ENCODE assay signal across 21 cellular contexts in genomic region chrX:2408856-2409255, GRCh38.
DNase-seq lines count a peak whose midpoint lies in the region; ATAC-seq and TF ChIP-seq lines count a peak whose summit lies in the region.
"Had no signal": no experiment of that assay in that cellular context is flagged by ENCODE, and none has a peak within 500 bp of the region (broad histone marks: within the 10 kb centered on the region; RNA-seq: fewer than 3 reads in every experiment).

No MANE protein-coding gene starts in this region.

- ATAC-seq in gastrocnemius medialis (no peak), GM18861 (IDR thresholded peaks at IDR 0.05; ENCODE audit: unreplicated experiment) (no peak)
- ATAC-seq: A549; CD8-positive, alpha-beta T cell; GM12878 had no signal

- H3K27ac ChIP-seq in neural cell (ENCODE audit: low read length) (peak overlapping the region; percentile 81), gastrocnemius medialis (peak overlapping the region in 3 of 4 donors; percentile 57 to 88 (median 73))
- no peak overlapping the region for H3K27ac ChIP-seq in effector memory CD4-positive, alpha-beta T cell (ENCODE audit: insufficient read depth, low read length, poor library complexity, severe bottlenecking)
- H3K27ac ChIP-seq: 22Rv1; BLaER1 treated with 17β-estradiol and CSF1 and Interleukin-3, amounts not matched to agents 10 nM and 100 nM; C4-2B had no signal

- no peaks in the 10 kb centered on the region for H3F3A ChIP-seq in neural cell (ENCODE audit: insufficient read depth, low read length, poor library complexity, severe bottlenecking)

- H3K4me1 Mint-ChIP-seq in Caco-2 (ENCODE audit: low read depth, unreplicated experiment): peaks cover 22% of the 10 kb centered on the region

- H3K9me3 Mint-ChIP-seq in Caco-2 (ENCODE audit: unreplicated experiment): no peaks in the 10 kb centered on the region
- H3K9me3 Mint-ChIP-seq: CD4-positive, alpha-beta T cell had no signal

- peak; percentile 47 for TF ChIP-seq RAD21 in neural cell (conservative IDR thresholded peaks at IDR 0.05)

- no peak for TF ChIP-seq POLR2A in gastrocnemius medialis (IDR thresholded peaks at IDR 0.05)

- peaks cover 6% of the 10 kb centered on the region for H3K36me3 ChIP-seq in Caco-2 (ENCODE audit: control insufficient read depth, insufficient read depth, low read length)
- H3K36me3 ChIP-seq in neural cell (ENCODE audit: insufficient read depth, low read length): no peaks in the 10 kb centered on the region
- H3K36me3 ChIP-seq in gastrocnemius medialis: no peaks in the 10 kb centered on the region
- H3K36me3 ChIP-seq in effector memory CD4-positive, alpha-beta T cell (ENCODE audit: control insufficient read depth, insufficient read depth, low read length): peaks cover 5% of the 10 kb centered on the region

- CTCF ChIA-PET in Caco-2 (lab: Charles Lee): no interaction called here

- POLR2A ChIA-PET in Caco-2 (lab: Charles Lee): no interaction called here

- no TSS peak for BruUV-seq in Caco-2 (replicated peaks; lab: Mats Ljungman, UMichigan)

- no peak overlapping the region for H2AFZ ChIP-seq in neural cell (ENCODE audit: low read depth, low read length)

- H3K9me3 ChIP-seq in Caco-2 (peaks cover 9% of the 10 kb centered on the region; the same call in 1 of the 2 replicates), neural cell (ENCODE audit: low read length) (peaks cover 5% of the 10 kb centered on the region), gastrocnemius medialis (peaks cover 0 to 2% (median 0%) of the 10 kb centered on the region in 3 donors)
- no peaks in the 10 kb centered on the region for H3K9me3 ChIP-seq in effector memory CD4-positive, alpha-beta T cell (ENCODE audit: control insufficient read depth, low read length)
- H3K9me3 ChIP-seq: A549 had no signal

- H3K9me2 ChIP-seq in neural cell (ENCODE audit: insufficient read depth, low read length): no peaks in the 10 kb centered on the region

- H3K4me1 ChIP-seq in Caco-2 (peaks cover 35% of the 10 kb centered on the region), gastrocnemius medialis (peaks cover 0 to 10% of the 10 kb centered on the region in 2 donors)
- no peaks in the 10 kb centered on the region for H3K4me1 ChIP-seq in effector memory CD4-positive, alpha-beta T cell (ENCODE audit: control insufficient read depth, insufficient read depth, low read length, poor library complexity, severe bottlenecking)

- H3K79me2 ChIP-seq in neural cell (replicated peaks; ENCODE audit: insufficient read depth, low read length): peaks cover 5% of the 10 kb centered on the region

- no peaks in the 10 kb centered on the region for H3K27me3 ChIP-seq in Caco-2 (replicated peaks; ENCODE audit: control insufficient read depth, insufficient read depth, low read length)
- no peaks in the 10 kb centered on the region for H3K27me3 ChIP-seq in neural cell (ENCODE audit: insufficient read depth, low read depth, low read length)
- H3K27me3 ChIP-seq in gastrocnemius medialis: no peaks in the 10 kb centered on the region
- no peaks in the 10 kb centered on the region for H3K27me3 ChIP-seq in effector memory CD4-positive, alpha-beta T cell (replicated peaks; ENCODE audit: control insufficient read depth, insufficient read depth, low read length, poor library complexity, severe bottlenecking)
- H3K27me3 ChIP-seq: BLaER1 treated with 17β-estradiol and CSF1 and Interleukin-3, amounts not matched to agents 10 nM and 100 nM had no signal

- H3K4me3 Mint-ChIP-seq in Caco-2 (ENCODE audit: unreplicated experiment): no peak overlapping the region
- H3K4me3 Mint-ChIP-seq: B cell; CD4-positive, alpha-beta T cell; CD8-positive, alpha-beta T cell had no signal

- intact Hi-C loops in Caco-2 (cut with micrococcal nuclease; ENCODE audit: unreplicated experiment) (no loop called here), gastrocnemius medialis (cut with DNase I; ENCODE audit: low total_unique reads) (no loop called here)

- H3K27ac Mint-ChIP-seq in Caco-2 (ENCODE audit: unreplicated experiment): peak overlapping the region; percentile 96
- H3K27ac Mint-ChIP-seq: CD4-positive, alpha-beta T cell; CD8-positive, alpha-beta T cell had no signal

- H3K36me3 Mint-ChIP-seq in Caco-2 (ENCODE audit: insufficient read depth, unreplicated experiment): peaks cover 65% of the 10 kb centered on the region

- no peaks in the 10 kb centered on the region for H4K20me1 ChIP-seq in neural cell (ENCODE audit: insufficient read depth)
- H4K20me1 ChIP-seq: BLaER1 treated with 17β-estradiol and CSF1 and Interleukin-3, amounts not matched to agents 10 nM and 100 nM had no signal

- TF ChIP-seq CTCF in Caco-2 (IDR thresholded peaks at IDR 0.05; ENCODE audit: insufficient read depth in 1 of 2, low read depth in 1 of 2, low read length in 1 of 2, severe bottlenecking in 1 of 2, unreplicated experiment in 1 of 2) (no peak), neural cell (IDR thresholded peaks at IDR 0.05; ENCODE audit: poor library complexity, severe bottlenecking) (no peak), gastrocnemius medialis (IDR thresholded peaks at IDR 0.05 in 4 of 5, conservative IDR thresholded peaks at IDR 0.05 in 1 of 5) (no peak)

- H3K27me3 Mint-ChIP-seq in Caco-2 (ENCODE audit: insufficient read depth, unreplicated experiment): no peaks in the 10 kb centered on the region
- H3K27me3 Mint-ChIP-seq: B cell; CD4-positive, alpha-beta T cell had no signal

- H3K4me2 ChIP-seq in neural cell (ENCODE audit: low read length): no peak overlapping the region
- H3K4me2 ChIP-seq: A549; BLaER1 treated with 17β-estradiol and CSF1 and Interleukin-3, amounts not matched to agents 10 nM and 100 nM had no signal

- H3K9ac ChIP-seq in neural cell (ENCODE audit: low read length): peak overlapping the region; percentile 39
- H3K9ac ChIP-seq: BLaER1 treated with 17β-estradiol and CSF1 and Interleukin-3, amounts not matched to agents 10 nM and 100 nM had no signal

- in situ Hi-C loops in gastrocnemius medialis (cut with MboI; ENCODE audit: low sequenced_read_pairs in 4 of 4): no loop called here

- H3K4me3 ChIP-seq in Caco-2 (ENCODE audit: low read depth, low read length): no peak overlapping the region
- H3K4me3 ChIP-seq in neural cell (ENCODE audit: low read length): no peak overlapping the region
- no peak overlapping the region for H3K4me3 ChIP-seq in gastrocnemius medialis
- no peak overlapping the region for H3K4me3 ChIP-seq in effector memory CD4-positive, alpha-beta T cell (ENCODE audit: insufficient read depth, low read depth, low read length, poor library complexity, severe bottlenecking)
- H3K4me3 ChIP-seq: A549; BLaER1 treated with 17β-estradiol and CSF1 and Interleukin-3, amounts not matched to agents 10 nM and 100 nM; GM12878 had no signal

- TF ChIP-seq EP300 in neural cell (conservative IDR thresholded peaks at IDR 0.05; ENCODE audit: poor library complexity, severe bottlenecking): peak; percentile 96

- DNase-seq in Caco-2: no peak
- DNase-seq in gastrocnemius medialis: no peak
- DNase-seq in effector memory CD4-positive, alpha-beta T cell: no peak
- DNase-seq: AML-193; CD4-positive, alpha-beta T cell; CD8-positive, alpha-beta T cell; DMS 273 treated with DMSO at 0.1 percent for 48 hours; DMS153; DMS53; DMS79; DND-41; EL; GDM1 had no signal

TF ChIP-seq in neural cell, 6 proteins besides CTCF, POLR2A, EP300 and RAD21:
- TF ChIP-seq POLR2AphosphoS5 (IDR thresholded peaks at IDR 0.05) (peak; percentile 61), SMC3 (conservative IDR thresholded peaks at IDR 0.05; ENCODE audit: poor library complexity) (peak; percentile 39), TAF1 (IDR thresholded peaks at IDR 0.05; ENCODE audit: low read depth) (no peak)
